In the genomic region with DNA sequence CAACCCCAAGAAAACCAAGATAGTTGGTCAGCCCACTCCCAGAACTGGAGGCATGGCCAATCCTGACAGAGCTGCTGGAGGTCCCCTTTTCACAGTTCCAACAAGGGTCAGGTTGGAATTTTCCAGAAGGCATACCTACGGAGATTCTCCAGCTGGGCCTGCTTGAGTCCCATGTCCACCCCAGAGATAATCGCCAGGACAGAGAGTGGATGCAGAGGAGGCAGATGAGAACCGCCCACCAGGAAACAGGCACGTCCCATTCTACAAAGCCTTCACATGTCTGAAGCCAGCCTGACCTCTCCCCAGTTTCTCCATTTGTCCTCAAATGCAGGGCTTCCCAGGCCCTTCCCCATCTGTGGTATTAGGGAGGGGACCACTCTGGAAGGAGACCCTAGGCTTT, we compare ENCODE assay signal across 2 cellular contexts.
TF ChIP-seq lines count a peak whose summit lies in the region.

No MANE protein-coding gene starts in this region.

TF ChIP-seq in SK-N-SH, 30 proteins besides CTCF, POLR2A, EP300 and RAD21:
- TF ChIP-seq, protein P1, sequence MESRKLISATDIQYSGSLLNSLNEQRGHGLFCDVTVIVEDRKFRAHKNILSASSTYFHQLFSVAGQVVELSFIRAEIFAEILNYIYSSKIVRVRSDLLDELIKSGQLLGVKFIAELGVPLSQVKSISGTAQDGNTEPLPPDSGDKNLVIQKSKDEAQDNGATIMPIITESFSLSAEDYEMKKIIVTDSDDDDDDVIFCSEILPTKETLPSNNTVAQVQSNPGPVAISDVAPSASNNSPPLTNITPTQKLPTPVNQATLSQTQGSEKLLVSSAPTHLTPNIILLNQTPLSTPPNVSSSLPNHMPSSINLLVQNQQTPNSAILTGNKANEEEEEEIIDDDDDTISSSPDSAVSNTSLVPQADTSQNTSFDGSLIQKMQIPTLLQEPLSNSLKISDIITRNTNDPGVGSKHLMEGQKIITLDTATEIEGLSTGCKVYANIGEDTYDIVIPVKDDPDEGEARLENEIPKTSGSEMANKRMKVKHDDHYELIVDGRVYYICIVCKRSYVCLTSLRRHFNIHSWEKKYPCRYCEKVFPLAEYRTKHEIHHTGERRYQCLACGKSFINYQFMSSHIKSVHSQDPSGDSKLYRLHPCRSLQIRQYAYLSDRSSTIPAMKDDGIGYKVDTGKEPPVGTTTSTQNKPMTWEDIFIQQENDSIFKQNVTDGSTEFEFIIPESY (IDR thresholded peaks at IDR 0.05; ENCODE audit: borderline replicate concordance, low read depth) = no peak
- TF ChIP-seq, protein P2, sequence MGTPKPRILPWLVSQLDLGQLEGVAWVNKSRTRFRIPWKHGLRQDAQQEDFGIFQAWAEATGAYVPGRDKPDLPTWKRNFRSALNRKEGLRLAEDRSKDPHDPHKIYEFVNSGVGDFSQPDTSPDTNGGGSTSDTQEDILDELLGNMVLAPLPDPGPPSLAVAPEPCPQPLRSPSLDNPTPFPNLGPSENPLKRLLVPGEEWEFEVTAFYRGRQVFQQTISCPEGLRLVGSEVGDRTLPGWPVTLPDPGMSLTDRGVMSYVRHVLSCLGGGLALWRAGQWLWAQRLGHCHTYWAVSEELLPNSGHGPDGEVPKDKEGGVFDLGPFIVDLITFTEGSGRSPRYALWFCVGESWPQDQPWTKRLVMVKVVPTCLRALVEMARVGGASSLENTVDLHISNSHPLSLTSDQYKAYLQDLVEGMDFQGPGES (IDR thresholded peaks at IDR 0.05; ENCODE audit: low read depth, low read length) = no peak

TF ChIP-seq in SK-N-SH treated with all-trans-retinoic acid at 6 μM for 48 hours, 23 proteins besides CTCF, POLR2A, EP300 and RAD21 (continued from another document):
- TF ChIP-seq, protein P3, sequence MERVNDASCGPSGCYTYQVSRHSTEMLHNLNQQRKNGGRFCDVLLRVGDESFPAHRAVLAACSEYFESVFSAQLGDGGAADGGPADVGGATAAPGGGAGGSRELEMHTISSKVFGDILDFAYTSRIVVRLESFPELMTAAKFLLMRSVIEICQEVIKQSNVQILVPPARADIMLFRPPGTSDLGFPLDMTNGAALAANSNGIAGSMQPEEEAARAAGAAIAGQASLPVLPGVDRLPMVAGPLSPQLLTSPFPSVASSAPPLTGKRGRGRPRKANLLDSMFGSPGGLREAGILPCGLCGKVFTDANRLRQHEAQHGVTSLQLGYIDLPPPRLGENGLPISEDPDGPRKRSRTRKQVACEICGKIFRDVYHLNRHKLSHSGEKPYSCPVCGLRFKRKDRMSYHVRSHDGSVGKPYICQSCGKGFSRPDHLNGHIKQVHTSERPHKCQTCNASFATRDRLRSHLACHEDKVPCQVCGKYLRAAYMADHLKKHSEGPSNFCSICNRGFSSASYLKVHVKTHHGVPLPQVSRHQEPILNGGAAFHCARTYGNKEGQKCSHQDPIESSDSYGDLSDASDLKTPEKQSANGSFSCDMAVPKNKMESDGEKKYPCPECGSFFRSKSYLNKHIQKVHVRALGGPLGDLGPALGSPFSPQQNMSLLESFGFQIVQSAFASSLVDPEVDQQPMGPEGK (CRISPR knock-in tag; IDR thresholded peaks at IDR 0.05; ENCODE audit: borderline replicate concordance) = no peak
- TF ChIP-seq, protein P4, sequence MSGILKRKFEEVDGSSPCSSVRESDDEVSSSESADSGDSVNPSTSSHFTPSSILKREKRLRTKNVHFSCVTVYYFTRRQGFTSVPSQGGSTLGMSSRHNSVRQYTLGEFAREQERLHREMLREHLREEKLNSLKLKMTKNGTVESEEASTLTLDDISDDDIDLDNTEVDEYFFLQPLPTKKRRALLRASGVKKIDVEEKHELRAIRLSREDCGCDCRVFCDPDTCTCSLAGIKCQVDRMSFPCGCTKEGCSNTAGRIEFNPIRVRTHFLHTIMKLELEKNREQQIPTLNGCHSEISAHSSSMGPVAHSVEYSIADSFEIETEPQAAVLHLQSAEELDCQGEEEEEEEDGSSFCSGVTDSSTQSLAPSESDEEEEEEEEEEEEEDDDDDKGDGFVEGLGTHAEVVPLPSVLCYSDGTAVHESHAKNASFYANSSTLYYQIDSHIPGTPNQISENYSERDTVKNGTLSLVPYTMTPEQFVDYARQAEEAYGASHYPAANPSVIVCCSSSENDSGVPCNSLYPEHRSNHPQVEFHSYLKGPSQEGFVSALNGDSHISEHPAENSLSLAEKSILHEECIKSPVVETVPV (CRISPR knock-in tag; IDR thresholded peaks at IDR 0.05) = no peak
- TF ChIP-seq ARNTL (CRISPR knock-in tag; IDR thresholded peaks at IDR 0.05; ENCODE audit: borderline replicate concordance, low read depth) (no peak), TOX (CRISPR knock-in tag; IDR thresholded peaks at IDR 0.05; ENCODE audit: borderline replicate concordance) (no peak), ISL1 (CRISPR knock-in tag; IDR thresholded peaks at IDR 0.05) (no peak), ZNF8 (CRISPR knock-in tag; IDR thresholded peaks at IDR 0.05) (no peak), CSDC2 (CRISPR knock-in tag; IDR thresholded peaks at IDR 0.05) (no peak), PPARA (CRISPR knock-in tag; IDR thresholded peaks at IDR 0.05; ENCODE audit: borderline replicate concordance) (no peak), ZNF565 (CRISPR knock-in tag; conservative IDR thresholded peaks at IDR 0.05; ENCODE audit: low read depth) (no peak)
- TF ChIP-seq, protein P5, sequence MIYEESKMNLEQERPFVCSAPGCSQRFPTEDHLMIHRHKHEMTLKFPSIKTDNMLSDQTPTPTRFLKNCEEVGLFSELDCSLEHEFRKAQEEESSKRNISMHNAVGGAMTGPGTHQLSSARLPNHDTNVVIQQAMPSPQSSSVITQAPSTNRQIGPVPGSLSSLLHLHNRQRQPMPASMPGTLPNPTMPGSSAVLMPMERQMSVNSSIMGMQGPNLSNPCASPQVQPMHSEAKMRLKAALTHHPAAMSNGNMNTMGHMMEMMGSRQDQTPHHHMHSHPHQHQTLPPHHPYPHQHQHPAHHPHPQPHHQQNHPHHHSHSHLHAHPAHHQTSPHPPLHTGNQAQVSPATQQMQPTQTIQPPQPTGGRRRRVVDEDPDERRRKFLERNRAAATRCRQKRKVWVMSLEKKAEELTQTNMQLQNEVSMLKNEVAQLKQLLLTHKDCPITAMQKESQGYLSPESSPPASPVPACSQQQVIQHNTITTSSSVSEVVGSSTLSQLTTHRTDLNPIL (CRISPR knock-in tag; IDR thresholded peaks at IDR 0.05; ENCODE audit: low read depth) = no peak
- TF ChIP-seq, protein P6, sequence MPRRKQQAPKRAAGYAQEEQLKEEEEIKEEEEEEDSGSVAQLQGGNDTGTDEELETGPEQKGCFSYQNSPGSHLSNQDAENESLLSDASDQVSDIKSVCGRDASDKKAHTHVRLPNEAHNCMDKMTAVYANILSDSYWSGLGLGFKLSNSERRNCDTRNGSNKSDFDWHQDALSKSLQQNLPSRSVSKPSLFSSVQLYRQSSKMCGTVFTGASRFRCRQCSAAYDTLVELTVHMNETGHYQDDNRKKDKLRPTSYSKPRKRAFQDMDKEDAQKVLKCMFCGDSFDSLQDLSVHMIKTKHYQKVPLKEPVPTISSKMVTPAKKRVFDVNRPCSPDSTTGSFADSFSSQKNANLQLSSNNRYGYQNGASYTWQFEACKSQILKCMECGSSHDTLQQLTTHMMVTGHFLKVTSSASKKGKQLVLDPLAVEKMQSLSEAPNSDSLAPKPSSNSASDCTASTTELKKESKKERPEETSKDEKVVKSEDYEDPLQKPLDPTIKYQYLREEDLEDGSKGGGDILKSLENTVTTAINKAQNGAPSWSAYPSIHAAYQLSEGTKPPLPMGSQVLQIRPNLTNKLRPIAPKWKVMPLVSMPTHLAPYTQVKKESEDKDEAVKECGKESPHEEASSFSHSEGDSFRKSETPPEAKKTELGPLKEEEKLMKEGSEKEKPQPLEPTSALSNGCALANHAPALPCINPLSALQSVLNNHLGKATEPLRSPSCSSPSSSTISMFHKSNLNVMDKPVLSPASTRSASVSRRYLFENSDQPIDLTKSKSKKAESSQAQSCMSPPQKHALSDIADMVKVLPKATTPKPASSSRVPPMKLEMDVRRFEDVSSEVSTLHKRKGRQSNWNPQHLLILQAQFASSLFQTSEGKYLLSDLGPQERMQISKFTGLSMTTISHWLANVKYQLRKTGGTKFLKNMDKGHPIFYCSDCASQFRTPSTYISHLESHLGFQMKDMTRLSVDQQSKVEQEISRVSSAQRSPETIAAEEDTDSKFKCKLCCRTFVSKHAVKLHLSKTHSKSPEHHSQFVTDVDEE (CRISPR knock-in tag; IDR thresholded peaks at IDR 0.05) = no peak
